In genomic region chrX:120308558-120308957, GRCh38 we compare ENCODE assay signal across 12 cellular contexts. TPM values are rescaled to one million over a fixed set of nuclear protein-coding genes. Genes with fewer than 3 reads are reported as not detected.
DNase-seq lines count a peak whose midpoint lies in the region; ATAC-seq, FAIRE-seq and TF ChIP-seq lines count a peak whose summit lies in the region.
"Had no signal": no experiment of that assay in that cellular context is flagged by ENCODE, and none has a peak within 500 bp of the region (broad histone marks: within the 10 kb centered on the region; RNA-seq: fewer than 3 reads in every experiment).

No MANE protein-coding gene starts in this region.

- H3K4me3 Mint-ChIP-seq in osteocyte (ENCODE audit: unreplicated experiment) = no peak overlapping the region

- POLR2A ChIA-PET in H1 (lab: Charles Lee; ENCODE audit: partially characterized antibody) = interaction anchor here (1.5 kb wide), 1 partner anchor 58 kb away, joined by 3 read pairs; the partner anchor contains the start of gene ZBTB33

- no peaks in the 10 kb centered on the region for H3K36me3 Mint-ChIP-seq in osteocyte (ENCODE audit: unreplicated experiment)

- no peak for TF ChIP-seq EP300 in H1 (IDR thresholded peaks at IDR 0.05; ENCODE audit: borderline replicate concordance in 1 of 2, low read depth in 2 of 2, low read length in 2 of 2)

- no peak overlapping the region for H2AFZ ChIP-seq in H1 (ENCODE audit: low read length)

- H4K91ac ChIP-seq in H1 (replicated peaks; ENCODE audit: insufficient read length, low read length) = no peak overlapping the region

- peak; percentile 68 to 71 for TF ChIP-seq RAD21 in H1 (IDR thresholded peaks at IDR 0.05 in 1 of 2, conservative IDR thresholded peaks at IDR 0.05 in 1 of 2; ENCODE audit: low read depth in 2 of 2, low read length in 2 of 2)

- WGBS in H1 (ENCODE audit: extremely low coverage in 1 of 2, insufficient coverage in 1 of 2, insufficient read length in 1 of 2, insufficient replicate concordance in 2 of 2, low coverage in 1 of 2, low lambda C conversion rate in 2 of 2, missing lambda C conversion rate in 1 of 2), 2 experiments = 0% methylated on average over 1 of the region's 12 CpGs; no CpG with 5 or more reads in 1 of the 2 experiments

- H3K79me2 ChIP-seq in H1 (ENCODE audit: control insufficient read depth in 1 of 2, insufficient read depth in 2 of 2, low read length in 2 of 2) = no peaks in the 10 kb centered on the region

- H3K4me2 ChIP-seq in H1 (ENCODE audit: insufficient read depth in 1 of 2, low read depth in 2 of 2, low read length in 2 of 2) = peak overlapping the region; percentile 84 to 86

- H3K4ac ChIP-seq in H1 (replicated peaks; ENCODE audit: insufficient read length, low read depth, low read length) = no peak overlapping the region

- H2BK120ac ChIP-seq in H1 (replicated peaks; ENCODE audit: low read depth, low read length) = no peak overlapping the region

- H3K9ac ChIP-seq in H1 (replicated peaks in 1 of 4; ENCODE audit: extremely low read depth in 1 of 4, low read depth in 3 of 4, low read length in 3 of 4) = no peak overlapping the region

- peaks cover 14% of the 10 kb centered on the region for H3K4me1 Mint-ChIP-seq in osteocyte (ENCODE audit: unreplicated experiment)

- no peak for ATAC-seq in GM21367 (IDR thresholded peaks at IDR 0.05; ENCODE audit: unreplicated experiment)
- no peak for ATAC-seq in HG03442 (IDR thresholded peaks at IDR 0.05; ENCODE audit: unreplicated experiment)

- no peaks in the 10 kb centered on the region for H4K20me1 ChIP-seq in H1 (replicated peaks in 1 of 2; ENCODE audit: control insufficient read depth in 1 of 2, insufficient read depth in 2 of 2, low read length in 2 of 2)

- peaks cover 0 to 5% (median 3%) of the 10 kb centered on the region in 4 experiments; a peak in 3 of 7 replicates for H3K4me1 ChIP-seq in H1 (replicated peaks in 1 of 4; ENCODE audit: control insufficient read depth in 3 of 4, insufficient read depth in 4 of 4, low read length in 3 of 4)
- H3K4me1 ChIP-seq: colonic mucosa had no signal

- peaks cover 40% of the 10 kb centered on the region for H3K27me3 Mint-ChIP-seq in osteocyte (ENCODE audit: unreplicated experiment)

- H4K8ac ChIP-seq in H1 (ENCODE audit: extremely low read depth, insufficient read depth, low read length) = no peak overlapping the region

- no peaks in the 10 kb centered on the region for H3K79me1 ChIP-seq in H1 (ENCODE audit: low read depth, low read length)

- TF ChIP-seq CTCF in H1 (IDR thresholded peaks at IDR 0.05; ENCODE audit: control extremely low read depth in 1 of 3, insufficient read depth in 1 of 3, low read depth in 1 of 3, low read length in 3 of 3) (peak; percentile 60 to 64 (median 60)), osteocyte (IDR thresholded peaks at IDR 0.05) (peak; percentile 14)

- CTCF ChIA-PET in H1 (lab: Charles Lee; ENCODE audit: partially characterized antibody) = interaction anchor here (0.7 to 2.0 kb wide), 12 partner anchors 9 to 177 kb away, joined by 3 to 12 read pairs (median 4); partner anchors contain the start of gene ZBTB33

- no peak overlapping the region for H2BK12ac ChIP-seq in H1 (ENCODE audit: low read depth, low read length)

- H3K27ac ChIP-seq in H1 (ENCODE audit: low read depth, low read length) = no peak overlapping the region
- H3K27ac ChIP-seq: colonic mucosa, transverse colon had no signal

- H3K9me3 Mint-ChIP-seq in osteocyte (ENCODE audit: unreplicated experiment) = no peaks in the 10 kb centered on the region

- H3K9me3 ChIP-seq in H1 (ENCODE audit: insufficient read depth in 2 of 2, low read depth in 1 of 2, low read length in 1 of 2) = no peaks in the 10 kb centered on the region
- H3K9me3 ChIP-seq: colonic mucosa, transverse colon had no signal

- H2AK5ac ChIP-seq in H1 (ENCODE audit: low read depth, low read length) = no peak overlapping the region

- no peak overlapping the region for H4K5ac ChIP-seq in H1 (ENCODE audit: insufficient read length, low read depth, low read length)

- H3K14ac ChIP-seq in H1 (ENCODE audit: insufficient read length) = no peak overlapping the region

- no peak overlapping the region for H3K56ac ChIP-seq in H1 (replicated peaks; ENCODE audit: insufficient read length, low read depth, low read length)

- no peak overlapping the region for H3K23ac ChIP-seq in H1 (ENCODE audit: insufficient read length)

- peaks cover 12% of the 10 kb centered on the region; the same call in 1 of the 2 replicates for H3K23me2 ChIP-seq in H1 (ENCODE audit: low read depth, low read length)

- H2BK20ac ChIP-seq in H1 (ENCODE audit: low read length) = no peak overlapping the region

- H3K36me3 ChIP-seq in H1 (ENCODE audit: control insufficient read depth in 2 of 4, insufficient read depth in 4 of 4, low read length in 3 of 4) = no peaks in the 10 kb centered on the region
- H3K36me3 ChIP-seq: colonic mucosa, transverse colon had no signal

- H3K18ac ChIP-seq in H1 (ENCODE audit: extremely low read depth, low read length) = no peak overlapping the region

- TF ChIP-seq POLR2A in H1 (IDR thresholded peaks at IDR 0.05; ENCODE audit: control extremely low read depth in 1 of 2, low read depth in 2 of 2, low read length in 2 of 2) = no peak

- no peak overlapping the region for H2BK5ac ChIP-seq in H1 (ENCODE audit: low read depth, low read length)

- peak; percentile 6 for DNase-seq in activated CD4-positive, alpha-beta T cell treated with anti-CD3 and anti-CD28 coated beads for 48 hours
- DNase-seq in activated CD4-positive, alpha-beta T cell treated with anti-CD3 and anti-CD28 coated beads, Interleukin-2, amount 50 U/mL, for 48 hours = no peak
- peak; percentile 59 for DNase-seq in NCI-H2107 treated with DMSO at 0.1 percent for 48 hours (lab: John Stamatoyannopoulos, UW; ENCODE audit: unreplicated experiment)
- DNase-seq in H1 (ENCODE audit: low read depth in 1 of 2, low spot score in 2 of 2) = peak; percentile 36 to 60
- DNase-seq in osteocyte (ENCODE audit: extremely low spot score, unreplicated experiment) = no peak
- no peak for DNase-seq in A172 (ENCODE audit: low spot score)
- DNase-seq: colonic mucosa, IMR-90, transverse colon had no signal

- H2BK15ac ChIP-seq in H1 (ENCODE audit: low read length) = no peak overlapping the region

- peak; percentile 69 for FAIRE-seq in H1 (lab: Jason Lieb, UNC)

- no peak overlapping the region for H3K27ac Mint-ChIP-seq in osteocyte (ENCODE audit: unreplicated experiment)

- peak overlapping the region; percentile 31 to 71 (median 46); a peak in 7 of 8 replicates for H3K4me3 ChIP-seq in H1 (ENCODE audit: extremely low read depth in 1 of 4, insufficient read depth in 2 of 4, low read depth in 3 of 4, low read length in 4 of 4)

- H3K27me3 ChIP-seq in H1 (replicated peaks in 1 of 4; ENCODE audit: control insufficient read depth in 3 of 4, extremely low read depth in 1 of 4, insufficient read depth in 3 of 4, low read length in 3 of 4) = peaks cover 4 to 65% (median 47%) of the 10 kb centered on the region in 4 experiments

TF ChIP-seq in H1, 55 proteins besides CTCF, POLR2A, EP300 and RAD21 (continues in another document):
- TF ChIP-seq EZH2 (IDR thresholded peaks at IDR 0.05; ENCODE audit: low read depth, low read length, severe bottlenecking) = no peak
- TF ChIP-seq JUN (IDR thresholded peaks at IDR 0.05; ENCODE audit: low read depth, low read length) = no peak
- no peak for TF ChIP-seq HDAC2 (IDR thresholded peaks at IDR 0.05; ENCODE audit: borderline replicate concordance in 1 of 2, low read depth in 2 of 2, low read length in 2 of 2)
- TF ChIP-seq CREB1 (IDR thresholded peaks at IDR 0.05) = no peak
- no peak for TF ChIP-seq E2F6 (IDR thresholded peaks at IDR 0.05)

RNA-seq across cellular contexts. Expression of gene TMEM255A, which starts 2.7 kb away (rescaled TPM):
- 0.23 and 0.73 TPM in 2 replicates for total RNA-seq in H1 (2021; fragmentation: NEBNext Ultra II Directional; extraction: Animal tissue kit (Norgen Biotek cat#: 25700))
- 1.1 and 2.3 TPM in 2 replicates for polyA plus RNA-seq in H1 (2011; rRNA removed)
- 1.3 TPM for polyA plus RNA-seq in H1 (2011; cell fraction: cytosol; rRNA removed)
- 0.63 TPM for polyA plus RNA-seq in H1 (2011; cell fraction: nucleus; rRNA removed)
- polyA plus RNA-seq in H1 (2012, experiment 1 of 2) = 0.87 to 2.3 TPM (median 1.4 TPM) in 4 replicates
- polyA plus RNA-seq in H1 (2012, experiment 2 of 2) = 0.16 TPM
- 0.14 TPM for polyA plus RNA-seq in H1 (2013, experiment 1 of 2)
- polyA plus RNA-seq in H1 (2013, experiment 2 of 2) = 0.06 TPM
- 2.4 and 2.9 TPM in 2 replicates for polyA minus RNA-seq in H1 (2011; rRNA and poly(A)+ RNA removed)
- polyA minus RNA-seq in H1 (2011; cell fraction: cytosol; rRNA and poly(A)+ RNA removed) = 0.88 TPM
- polyA minus RNA-seq in H1 (2011; cell fraction: nucleus; rRNA and poly(A)+ RNA removed) = 0.60 TPM
- 0.16 TPM in 2 replicates for total RNA-seq in osteocyte
- total RNA-seq in A172 (2014; rRNA removed; shearing (Covaris generic)) = 4.0 and 4.6 TPM in 2 replicates
- total RNA-seq: IMR-90; T-helper 1 cell treated with Interleukin-12 subunit alpha and Interleukin-12 subunit beta and Interleukin-4 antibody, amounts not matched to agents 30 ng/mL and 1 ng/mL, for 36 hours had no signal

RNA-seq across cellular contexts. Expression of gene ATP1B4, which starts 53.3 kb away (rescaled TPM):
- not detected in 2 replicates for total RNA-seq in H1 (2021; fragmentation: NEBNext Ultra II Directional; extraction: Animal tissue kit (Norgen Biotek cat#: 25700))
- not detected in 2 replicates for polyA plus RNA-seq in H1 (2011; rRNA removed)
- not detected for polyA plus RNA-seq in H1 (2011; cell fraction: cytosol; rRNA removed)
- not detected for polyA plus RNA-seq in H1 (2011; cell fraction: nucleus; rRNA removed)
- not detected in 4 replicates for polyA plus RNA-seq in H1 (2012, experiment 1 of 2)
- polyA plus RNA-seq in H1 (2012, experiment 2 of 2) = not detected
- not detected for polyA plus RNA-seq in H1 (2013, experiment 1 of 2)
- polyA plus RNA-seq in H1 (2013, experiment 2 of 2) = not detected
- polyA minus RNA-seq in H1 (2011; rRNA and poly(A)+ RNA removed) = not detected in 2 replicates
- not detected for polyA minus RNA-seq in H1 (2011; cell fraction: cytosol; rRNA and poly(A)+ RNA removed)
- not detected for polyA minus RNA-seq in H1 (2011; cell fraction: nucleus; rRNA and poly(A)+ RNA removed)
- total RNA-seq in osteocyte = not detected in 2 replicates
- not detected in 2 replicates for total RNA-seq in A172 (2014; rRNA removed; shearing (Covaris generic))
- total RNA-seq: colonic mucosa; IMR-90; T-helper 1 cell treated with Interleukin-12 subunit alpha and Interleukin-12 subunit beta and Interleukin-4 antibody, amounts not matched to agents 30 ng/mL and 1 ng/mL, for 36 hours; transverse colon had no signal
- polyA plus RNA-seq: IMR-90 had no signal

RNA-seq across cellular contexts. Expression of gene ZBTB33, which starts 57.9 kb away (rescaled TPM):
- 14.4 and 14.9 TPM in 2 replicates for total RNA-seq in H1 (2021; fragmentation: NEBNext Ultra II Directional; extraction: Animal tissue kit (Norgen Biotek cat#: 25700))
- 2.4 and 3.4 TPM in 2 replicates for polyA plus RNA-seq in H1 (2011; rRNA removed)
- 4.2 TPM for polyA plus RNA-seq in H1 (2011; cell fraction: cytosol; rRNA removed)
- polyA plus RNA-seq in H1 (2011; cell fraction: nucleus; rRNA removed) = 2.4 TPM
- 5.5 to 9.8 TPM (median 6.3 TPM) in 4 replicates for polyA plus RNA-seq in H1 (2012, experiment 1 of 2)
- 0.37 TPM for polyA plus RNA-seq in H1 (2012, experiment 2 of 2)
- 7.0 TPM for polyA plus RNA-seq in H1 (2013, experiment 1 of 2)
- polyA plus RNA-seq in H1 (2013, experiment 2 of 2) = 6.1 TPM
- polyA minus RNA-seq in H1 (2011; rRNA and poly(A)+ RNA removed) = 13.4 and 25.4 TPM in 2 replicates
- polyA minus RNA-seq in H1 (2011; cell fraction: cytosol; rRNA and poly(A)+ RNA removed) = 11.0 TPM
- 14.7 TPM for polyA minus RNA-seq in H1 (2011; cell fraction: nucleus; rRNA and poly(A)+ RNA removed)
- total RNA-seq in osteocyte = 14.3 and 14.8 TPM in 2 replicates
- 11.2 and 12.7 TPM in 2 replicates for total RNA-seq in A172 (2014; rRNA removed; shearing (Covaris generic))

Comparison
In these comparisons a context has a peak if more than half of its experiments do, and no peak if none do; other contexts are left out.
1. DNase-seq: peak in activated CD4-positive, alpha-beta T cell treated with anti-CD3 and anti-CD28 coated beads for 48 hours (single experiment), NCI-H2107 treated with DMSO at 0.1 percent for 48 hours (single experiment) and H1 (2 of 2); none in activated CD4-positive, alpha-beta T cell treated with anti-CD3 and anti-CD28 coated beads, Interleukin-2, amount 50 U/mL, for 48 hours (0 of 2), osteocyte (single experiment) and A172 (single experiment).